In the genomic region with DNA sequence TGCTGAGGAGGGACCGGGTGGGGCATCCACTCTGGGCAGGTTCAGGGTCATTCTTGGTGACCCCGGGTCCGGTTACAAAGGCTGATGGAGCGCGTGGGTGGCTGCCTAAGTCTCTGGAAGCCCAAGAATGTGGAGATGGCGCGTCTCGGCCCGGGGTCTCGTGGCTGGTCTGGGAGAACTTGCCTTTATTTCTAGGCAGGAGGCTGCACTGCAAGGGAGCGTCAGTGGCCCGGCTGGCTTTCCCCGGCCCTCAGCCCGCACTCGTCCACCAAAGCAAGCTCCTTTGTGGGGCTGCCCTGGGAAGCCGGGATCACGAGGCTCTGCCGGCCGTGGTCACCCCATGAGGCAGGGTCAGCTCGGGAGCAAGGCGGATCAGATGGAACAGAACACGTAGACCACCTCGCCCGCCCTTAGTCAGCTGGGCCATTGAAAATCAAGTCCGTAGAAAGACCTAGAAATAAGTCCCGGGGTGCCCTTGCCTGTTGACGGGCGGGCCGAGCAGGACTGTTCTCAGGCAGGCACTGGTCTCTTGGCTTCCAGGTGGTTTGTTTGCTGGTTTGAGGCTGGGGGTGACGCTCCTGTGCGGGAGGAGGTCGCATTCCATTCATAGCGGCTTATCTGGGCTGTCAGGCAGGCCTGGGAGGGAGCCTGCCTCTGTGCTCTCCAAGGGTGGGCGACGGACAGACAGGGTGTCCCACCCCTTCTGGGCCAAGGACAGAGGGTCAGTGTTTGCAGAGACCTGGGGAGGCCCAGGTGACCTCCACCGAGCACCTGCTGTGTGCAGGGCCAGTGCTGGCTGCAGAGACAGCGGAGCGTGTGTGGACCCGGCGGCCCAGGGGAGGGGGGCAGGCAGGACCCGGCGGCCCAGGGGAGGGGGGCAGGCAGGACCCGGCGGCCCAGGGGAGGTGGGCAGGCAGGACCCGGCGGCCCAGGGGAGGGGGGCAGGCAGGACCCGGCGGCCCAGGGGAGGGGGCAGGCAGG, we compare ENCODE assay signal across 16 cellular contexts. TPM values are rescaled to one million over a fixed set of nuclear protein-coding genes. Genes with fewer than 3 reads are reported as not detected.
DNase-seq lines count a peak whose midpoint lies in the region; ATAC-seq and TF ChIP-seq lines count a peak whose summit lies in the region.
"Had no signal": no experiment of that assay in that cellular context is flagged by ENCODE, and none has a peak within 500 bp of the region (broad histone marks: within the 10 kb centered on the region; RNA-seq: fewer than 3 reads in every experiment).

No MANE protein-coding gene starts in this region.

- intact Hi-C loops in ovary (cut with DNase I): loop anchor here in 2 of 4 donors (5.0 to 10.0 kb wide), 3 partner anchors 46 to 296 kb away; no protein-coding TSS in a partner anchor

- no peak for TF ChIP-seq POLR2A in ovary (IDR thresholded peaks at IDR 0.05)

- TF ChIP-seq CTCF in fibroblast of villous mesenchyme (IDR thresholded peaks at IDR 0.05; ENCODE audit: insufficient read depth, low read depth, low read length): no peak
- no peak for TF ChIP-seq CTCF in ovary (IDR thresholded peaks at IDR 0.05)

- WGBS in ovary, 3 donors: 35 to 41% (median 39%) methylated on average over 36 to 43 of the region's 48 CpGs

- no peak for ATAC-seq in GM18517 (IDR thresholded peaks at IDR 0.05; ENCODE audit: unreplicated experiment)
- ATAC-seq: activated naive CD8-positive, alpha-beta T cell treated with anti-CD3 and anti-CD28 coated beads, Interleukin-2, amount 50 U/mL, for 24 hours had no signal

- peak; percentile 42 for DNase-seq in EL
- DNase-seq in SW480 (ENCODE audit: low spot score): peak; percentile 62
- DNase-seq in fibroblast of villous mesenchyme (ENCODE audit: low read depth): peak; percentile 76
- DNase-seq in ovary: peak in 2 of 5 donors; percentile 69 to 78
- no peak for DNase-seq in NCI-H524 treated with DMSO at 0.1 percent for 48 hours (lab: John Stamatoyannopoulos, UW)
- no peak for DNase-seq in DMS79 (lab: John Stamatoyannopoulos, UW)
- DNase-seq in NCI-H1092 (lab: John Stamatoyannopoulos, UW): no peak
- DNase-seq: activated naive CD8-positive, alpha-beta T cell treated with anti-CD3 and anti-CD28 coated beads, Interleukin-2, amount 50 U/mL, for 24 hours; effector CD4-positive, alpha-beta T cell; NCI-H1417 treated with DMSO at 0.1 percent for 48 hours; NCI-H774; occipital lobe; SHP77 treated with DMSO at 0.1 percent for 48 hours had no signal

- H3K4me3 ChIP-seq in fibroblast of villous mesenchyme (ENCODE audit: low read depth, low read length) (no peak overlapping the region), ovary (no peak overlapping the region)
- H3K4me3 ChIP-seq: HAP-1 had no signal

- no peaks in the 10 kb centered on the region for H3K27me3 ChIP-seq in ovary

- peaks cover 42% of the 10 kb centered on the region for H3K4me1 ChIP-seq in ovary (ENCODE audit: insufficient read depth)

- peak overlapping the region; percentile 79 to 91 for H3K27ac ChIP-seq in ovary
- H3K27ac ChIP-seq: VCaP had no signal

- no peaks in the 10 kb centered on the region for H3K9me3 ChIP-seq in ovary
- H3K9me3 ChIP-seq: HAP-1 had no signal

- no peaks in the 10 kb centered on the region for H3K36me3 ChIP-seq in ovary
- H3K36me3 ChIP-seq: HAP-1 had no signal

- no peak for TF ChIP-seq EP300 in ovary (IDR thresholded peaks at IDR 0.05)

RNA-seq across cellular contexts. Expression of a gene that starts 25.8 kb away (rescaled TPM):
- 33.7 and 45.1 TPM in 2 replicates for total RNA-seq in fibroblast of villous mesenchyme
- total RNA-seq in ovary: 100 to 1,000 TPM; 141 to 353 (median 270) TPM
- 100 to 1,000 TPM in 1 of 2 donors, 10 to 100 TPM in 1; 11.1 to 201 TPM for polyA plus RNA-seq in ovary

Comparison
In these comparisons a context has a peak if more than half of its experiments do, and no peak if none do; other contexts are left out.
1. DNase-seq: peak in EL (single experiment), SW480 (single experiment) and fibroblast of villous mesenchyme (single experiment); none in NCI-H524 treated with DMSO at 0.1 percent for 48 hours (single experiment), DMS79 (single experiment) and NCI-H1092 (single experiment).